Comparison of ENCODE assay signal across 8 cellular contexts in the genomic region with DNA sequence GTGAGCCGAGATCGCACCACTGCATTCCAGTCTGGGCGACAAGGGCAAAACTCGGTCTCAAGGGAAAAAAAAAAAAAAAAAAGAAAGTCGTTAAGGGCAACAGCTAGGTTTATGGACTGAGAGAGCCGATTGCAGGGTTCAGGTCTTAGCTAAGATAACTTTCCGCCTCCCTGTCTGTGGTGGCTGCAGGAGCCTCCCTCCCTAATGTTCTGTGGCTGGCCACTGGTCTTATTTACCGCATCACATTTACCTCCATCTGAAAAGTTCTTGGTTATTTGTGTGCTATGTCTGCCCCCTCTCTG. TPM values are rescaled to one million over a fixed set of nuclear protein-coding genes. Genes with fewer than 3 reads are reported as not detected.
A peak's percentile ranks its signal among the peaks of the same experiment; 100 is the strongest.
DNase-seq lines count a peak whose midpoint lies in the region; ATAC-seq and TF ChIP-seq lines count a peak whose summit lies in the region.

No MANE protein-coding gene starts in this region.

- H3K27ac ChIP-seq in heart right ventricle, result peak overlapping the region in 9 of 10 donors; percentile 44 to 90 (median 85)
- H3K27ac ChIP-seq in ascending aorta, result peak overlapping the region in 1 of 2 donors; percentile 74
- H3K27ac ChIP-seq in lung (ENCODE audit: low read depth in 1 of 2, low read length in 1 of 2), result peak overlapping the region in 1 of 2 donors; percentile 85
- H3K27ac ChIP-seq in upper lobe of left lung, result peak overlapping the region in 3 of 4 donors; percentile 54 to 89 (median 87)

- DNase-seq in heart right ventricle (no peak), left cardiac atrium (no peak), ascending aorta (ENCODE audit: low spot score in 2 of 2) (no peak), lung (ENCODE audit: low spot score) (no peak), upper lobe of left lung (no peak), head of caudate nucleus (no peak), GM03348 (ENCODE audit: low spot score) (no peak)

- no peak for ATAC-seq in heart right ventricle
- ATAC-seq in left cardiac atrium, result no peak
- ATAC-seq in lung (ENCODE audit: insufficient read depth, low FRiP score), result no peak
- no peak for ATAC-seq in upper lobe of left lung (ENCODE audit: low FRiP score in 2 of 2)
- no peak for ATAC-seq in HG02884 (IDR thresholded peaks at IDR 0.05; ENCODE audit: unreplicated experiment)

- no peak for TF ChIP-seq POLR2A in upper lobe of left lung (IDR thresholded peaks at IDR 0.05)

- H3K27me3 ChIP-seq in heart right ventricle (no peaks in the 10 kb centered on the region), ascending aorta (no peaks in the 10 kb centered on the region), lung (ENCODE audit: control insufficient read depth, insufficient read depth) (no peaks in the 10 kb centered on the region), upper lobe of left lung (no peaks in the 10 kb centered on the region)

- TF ChIP-seq EP300 in upper lobe of left lung (IDR thresholded peaks at IDR 0.05), result no peak

- TF ChIP-seq CTCF in heart right ventricle (IDR thresholded peaks at IDR 0.05), result no peak
- TF ChIP-seq CTCF in ascending aorta (IDR thresholded peaks at IDR 0.05), result no peak
- no peak for TF ChIP-seq CTCF in lung (IDR thresholded peaks at IDR 0.05; ENCODE audit: control extremely low read depth, extremely low read depth)
- TF ChIP-seq CTCF in upper lobe of left lung (IDR thresholded peaks at IDR 0.05), result no peak

- WGBS in heart right ventricle, 2 donors, result 41 to 50% methylated on average over 8 of the region's 8 CpGs
- WGBS in lung, 2 donors, result 51 to 63% methylated on average over 8 of the region's 8 CpGs
- WGBS in upper lobe of left lung, 2 donors, result 42 to 58% methylated on average over 8 of the region's 8 CpGs

- no peaks in the 10 kb centered on the region for H3K36me3 ChIP-seq in heart right ventricle
- H3K36me3 ChIP-seq in ascending aorta, result no peaks in the 10 kb centered on the region
- peaks cover 0 to 2% of the 10 kb centered on the region in 2 donors for H3K36me3 ChIP-seq in lung (ENCODE audit: control insufficient read depth in 2 of 2, insufficient read depth in 2 of 2, low read length in 2 of 2)
- no peaks in the 10 kb centered on the region for H3K36me3 ChIP-seq in upper lobe of left lung

- H3K4me1 ChIP-seq in heart right ventricle (peaks cover 7 to 44% (median 14%) of the 10 kb centered on the region in 9 donors), ascending aorta (peaks cover 11 to 24% of the 10 kb centered on the region in 2 donors), lung (ENCODE audit: control insufficient read depth in 2 of 2, insufficient read depth in 2 of 2, low read length in 2 of 2) (peaks cover 0 to 12% of the 10 kb centered on the region in 2 donors), upper lobe of left lung (peaks cover 12 to 32% (median 26%) of the 10 kb centered on the region in 4 donors)

- intact Hi-C loops in heart right ventricle (cut with DNase I) (loop anchor here in 6 of 10 donors (1.0 to 10.0 kb wide), 8 partner anchors 32 to 228 kb away; a partner anchor contains a TSS), left cardiac atrium (cut with DNase I) (loop anchor here in 1 of 2 donors (10.0 kb wide), 1 partner anchor 152 kb away; a partner anchor contains a TSS), ascending aorta (cut with DNase I) (loop anchor here (1.0 to 10.0 kb wide), 4 partner anchors 38 to 162 kb away; no protein-coding TSS in a partner anchor), head of caudate nucleus (cut with DNase I) (no loop called here)

- H3K4me3 ChIP-seq in heart right ventricle, result peak overlapping the region in 9 of 10 donors; percentile 45 to 66 (median 58)
- H3K4me3 ChIP-seq in ascending aorta, result peak overlapping the region; percentile 51 to 73
- H3K4me3 ChIP-seq in lung, result peak overlapping the region; percentile 42
- H3K4me3 ChIP-seq in upper lobe of left lung, result peak overlapping the region in 3 of 4 donors; percentile 65 to 73 (median 66)

- H3K9me3 ChIP-seq in heart right ventricle (no peaks in the 10 kb centered on the region), ascending aorta (no peaks in the 10 kb centered on the region), lung (ENCODE audit: control insufficient read depth in 2 of 2, insufficient read depth in 1 of 2, low read length in 1 of 2) (no peaks in the 10 kb centered on the region), upper lobe of left lung (no peaks in the 10 kb centered on the region)

RNA-seq across cellular contexts. Expression of a gene that starts 0.7 kb away (rescaled TPM):
- total RNA-seq in heart right ventricle (10 to 100 TPM in 3 of 10 donors, 1 to 10 TPM in 7; 6.5 to 11.8 (median 9.3) TPM), left cardiac atrium (10 to 100 TPM; 10.5 to 11.1 TPM), ascending aorta (10.0 TPM), lung (10 to 100 TPM in 1 of 2 donors, 1 to 10 TPM in 1; 4.2 to 16.0 TPM), upper lobe of left lung (10 to 100 TPM in 4 of 6 donors, 1 to 10 TPM in 2; 5.9 to 27.2 (median 15.6) TPM)
- polyA plus RNA-seq in heart right ventricle (1 to 10 TPM; 3.2 to 8.6 TPM), lung (1 to 10 TPM; 5.8 to 8.7 TPM)

RNA-seq across cellular contexts. Expression of a gene that starts 45.9 kb away (rescaled TPM):
- 1 to 10 TPM; 4.6 to 8.2 (median 6.3) TPM for total RNA-seq in heart right ventricle
- 1 to 10 TPM; 3.4 to 4.6 TPM for polyA plus RNA-seq in heart right ventricle
- 10 to 100 TPM in 1 of 2 donors, 1 to 10 TPM in 1; 7.8 to 10.2 TPM for total RNA-seq in left cardiac atrium
- total RNA-seq in ascending aorta, result 52.8 TPM
- total RNA-seq in lung, result 10 to 100 TPM; 11.0 to 18.0 TPM
- polyA plus RNA-seq in lung, result 1 to 10 TPM; 4.1 to 5.9 TPM
- total RNA-seq in upper lobe of left lung, result 10 to 100 TPM in 4 of 6 donors, 1 to 10 TPM in 2; 8.1 to 16.1 (median 12.1) TPM
